ENCODE assay signal across 5 cellular contexts in genomic region chr9:135669018-135669417, GRCh38. TPM values are rescaled to one million over a fixed set of nuclear protein-coding genes. Genes with fewer than 3 reads are reported as not detected.
"Had no signal": no experiment of that assay in that cellular context is flagged by ENCODE, and none has a peak within 500 bp of the region (broad histone marks: within the 10 kb centered on the region; RNA-seq: fewer than 3 reads in every experiment).

No MANE protein-coding gene starts in this region.

RNA-seq across cellular contexts. Expression of gene LCN9, which starts 5.9 kb away (rescaled TPM):
- total RNA-seq: GM23248, H4, H7, HT-29, IMR-90 had no signal
- polyA plus RNA-seq: GM23248, IMR-90 had no signal

RNA-seq across cellular contexts. Expression of gene GLT6D1, which starts 29.7 kb away (rescaled TPM):
- total RNA-seq: GM23248, H4, H7, HT-29, IMR-90 had no signal
- polyA plus RNA-seq: GM23248, IMR-90 had no signal

RNA-seq across cellular contexts. Expression of gene SOHLH1, which starts 30.3 kb away (rescaled TPM):
- total RNA-seq: GM23248, H4, H7, HT-29, IMR-90 had no signal
- polyA plus RNA-seq: GM23248, IMR-90 had no signal

RNA-seq across cellular contexts. Expression of gene KCNT1, which starts 33.0 kb away (rescaled TPM):
- total RNA-seq: GM23248, H4, HT-29, IMR-90 had no signal
- polyA plus RNA-seq: GM23248, IMR-90 had no signal
